In genomic region chr2:196926562-196927317, GRCh38 we compare ENCODE assay signal across 8 cellular contexts. TPM values are rescaled to one million over a fixed set of nuclear protein-coding genes. Genes with fewer than 3 reads are reported as not detected.
DNase-seq lines count a peak whose midpoint lies in the region; ATAC-seq, FAIRE-seq and TF ChIP-seq lines count a peak whose summit lies in the region.

TSS of gene PGAP1 (minus strand) at chr2:196926707. CDS start at chr2:196926616, 91 bp downstream.

- TF ChIP-seq EP300 in HepG2 (IDR thresholded peaks at IDR 0.05; ENCODE audit: low read depth in 2 of 2, low read length in 2 of 2) (peak in 1 of 2 experiments; percentile 10; a peak in 2 of 4 replicates), HepG2 (CRISPR knock-in tag; IDR thresholded peaks at IDR 0.05; ENCODE audit: borderline replicate concordance) (no peak)

- no TSS peak for BruUV-seq in HepG2 (replicated peaks; lab: Mats Ljungman, UMichigan)

- H3K36me3 ChIP-seq in HepG2 (replicated peaks in 1 of 2; ENCODE audit: control insufficient read depth in 1 of 2, insufficient read depth in 2 of 2, low read length in 2 of 2), result no peaks in the 10 kb centered on the region

- ATAC-seq in GM19351 (IDR thresholded peaks at IDR 0.05; ENCODE audit: unreplicated experiment) (peak; percentile 86), HG03520 (IDR thresholded peaks at IDR 0.05; ENCODE audit: unreplicated experiment) (peak; percentile 84), HepG2 (peak; percentile 93)

- no peaks in the 10 kb centered on the region; a peak in 2 of 5 replicates for H3K27me3 ChIP-seq in HepG2 (ENCODE audit: control insufficient read depth in 1 of 2, insufficient read depth in 2 of 2, low read length in 2 of 2)

- peak; percentile 40 to 98 (median 89) for DNase-seq in C1 segment of cervical spinal cord (lab: John Stamatoyannopoulos, UW)
- peak; percentile 98 for DNase-seq in NCI-H526 treated with DMSO at 0.1 percent for 48 hours (lab: John Stamatoyannopoulos, UW)
- peak; percentile 75 for DNase-seq in activated CD4-positive, alpha-beta T cell treated with anti-CD3 and anti-CD28 coated beads, Interleukin-2, amount 50 U/mL, for 1 hour
- peak; percentile 90 for DNase-seq in HepG2 (ENCODE audit: low spot score)
- peak; percentile 85 for DNase-seq in stimulated activated CD4-positive, alpha-beta T cell treated with anti-CD3 and anti-CD28 coated beads, Interleukin-4, amount 100 ng/mL, for 1 hour

- no peaks in the 10 kb centered on the region for H3K9me3 ChIP-seq in HepG2 (ENCODE audit: low read length)

- H3K9me3 Mint-ChIP-seq in dendritic cell treated with granulocyte-macrophage colony-stimulating factor and Interleukin-4, amounts not matched to agents 40 ng/mL and 50 ng/mL, for 4 days, result no peaks in the 10 kb centered on the region

- peak within 1 kb of the TSS; percentile 84 for H3K27ac ChIP-seq in HepG2 (ENCODE audit: extremely low read length, insufficient read depth, low read length)

- peak; percentile 73 for FAIRE-seq in HepG2 (lab: Jason Lieb, UNC)

- peak within 1 kb of the TSS; percentile 100 for H3K4me2 ChIP-seq in HepG2 (ENCODE audit: low read depth, low read length)

- H3K4me1 Mint-ChIP-seq in dendritic cell treated with granulocyte-macrophage colony-stimulating factor and Interleukin-4, amounts not matched to agents 40 ng/mL and 50 ng/mL, for 4 days (ENCODE audit: low read depth), result peaks cover 19% of the 10 kb centered on the region

- TF ChIP-seq CTCF in HepG2 (CRISPR knock-in tag; IDR thresholded peaks at IDR 0.05), result peak; percentile 22; the same call in 1 of the 2 replicates

- H3K9ac ChIP-seq in HepG2 (ENCODE audit: insufficient read depth, low read depth, low read length), result peak within 1 kb of the TSS; percentile 87

- POLR2A ChIA-PET in HepG2 (lab: Yijun Ruan, JAX), result interaction anchor here (1.2 to 1.7 kb wide), 2 partner anchors 127 to 208 kb away, joined by 3 to 7 read pairs; partner anchors contain the start of gene GTF3C3

- peak within 1 kb of the TSS; percentile 87 for H3K27ac Mint-ChIP-seq in dendritic cell treated with granulocyte-macrophage colony-stimulating factor and Interleukin-4, amounts not matched to agents 40 ng/mL and 50 ng/mL, for 4 days

- CTCF ChIA-PET in HepG2 (lab: Yijun Ruan, JAX; ENCODE audit: low intra/inter-chr PET ratio, low total read pairs), result no interaction called here

- intact Hi-C loops in dendritic cell treated with granulocyte-macrophage colony-stimulating factor and Interleukin-4, amounts not matched to agents 40 ng/mL and 50 ng/mL, for 4 days (cut with micrococcal nuclease), result loop anchor here (5.0 kb wide), 1 partner anchor 61 kb away; no protein-coding TSS in a partner anchor
- intact Hi-C loops in HepG2 (cut with micrococcal nuclease; ENCODE audit: unreplicated experiment), result loop anchor here (1.0 to 5.0 kb wide), 4 partner anchors 74 to 289 kb away; partner anchors contain the start of genes CCDC150 and GTF3C3

- peaks cover 29% of the 10 kb centered on the region for H3K4me1 ChIP-seq in HepG2 (ENCODE audit: insufficient read depth, low read length)

- TF ChIP-seq RAD21 in HepG2 (CRISPR knock-in tag; IDR thresholded peaks at IDR 0.05), result 0 out of 2 replicates have a peak, but pooled peaks have one; percentile 9

- under 1% methylated on average over 56 of the region's 61 CpGs for WGBS in HepG2 (ENCODE audit: low lambda C conversion rate)

- peaks cover 13% of the 10 kb centered on the region for H3K27me3 Mint-ChIP-seq in dendritic cell treated with granulocyte-macrophage colony-stimulating factor and Interleukin-4, amounts not matched to agents 40 ng/mL and 50 ng/mL, for 4 days

- TF ChIP-seq POLR2A in HepG2 (IDR thresholded peaks at IDR 0.05; ENCODE audit: insufficient read depth in 1 of 2, low read depth in 2 of 2, low read length in 2 of 2), result peak; percentile 54 to 74; a peak in 3 of 4 replicates

- H2AFZ ChIP-seq in HepG2 (ENCODE audit: low read length), result peak within 1 kb of the TSS; percentile 91

- H3K79me2 ChIP-seq in HepG2 (ENCODE audit: insufficient read depth, low read length), result peaks cover 42% of the 10 kb centered on the region

- H3K36me3 Mint-ChIP-seq in dendritic cell treated with granulocyte-macrophage colony-stimulating factor and Interleukin-4, amounts not matched to agents 40 ng/mL and 50 ng/mL, for 4 days (ENCODE audit: low read depth), result peaks cover 17% of the 10 kb centered on the region

- peak within 1 kb of the TSS; percentile 98 for H3K4me3 Mint-ChIP-seq in dendritic cell treated with granulocyte-macrophage colony-stimulating factor and Interleukin-4, amounts not matched to agents 40 ng/mL and 50 ng/mL, for 4 days

- in situ Hi-C loops in HepG2 (cut with HindIII; ENCODE audit: extremely low pct_ligation_motif_present, low pct_unique_long_range_greater_than_20kb), result no loop called here

- H4K20me1 ChIP-seq in HepG2 (ENCODE audit: insufficient read depth, low read length), result no peaks in the 10 kb centered on the region

- peak within 1 kb of the TSS; percentile 96 to 100 (median 98) for H3K4me3 ChIP-seq in HepG2 (replicated peaks in 1 of 3; ENCODE audit: insufficient read depth in 1 of 3, low read depth in 2 of 3, low read length in 3 of 3)

TF ChIP-seq in HepG2, 621 proteins besides CTCF, POLR2A, EP300 and RAD21 (continues in another document):
- TF ChIP-seq ZNF691 (CRISPR knock-in tag; IDR thresholded peaks at IDR 0.05; ENCODE audit: borderline replicate concordance, low read depth) (peak; percentile 44; the same call in 1 of the 2 replicates), ZNF12 (CRISPR knock-in tag; IDR thresholded peaks at IDR 0.05) (no peak), ZBED4 (CRISPR knock-in tag; IDR thresholded peaks at IDR 0.05; ENCODE audit: borderline replicate concordance) (peak; percentile 55; the same call in 1 of the 2 replicates), NR2F6 (IDR thresholded peaks at IDR 0.05) (peak; percentile 82), NR2F6 (CRISPR knock-in tag; IDR thresholded peaks at IDR 0.05) (peak; percentile 46)

RNA-seq across cellular contexts. Expression of gene PGAP1, which starts in this region (rescaled TPM):
- 4.8 and 6.4 TPM in 2 replicates for total RNA-seq in HepG2 (2016; rRNA removed; fragmentation: Illumina TruSeq; extraction: Trizol)
- total RNA-seq in HepG2 (2016; cell fraction: cytosol; rRNA removed; fragmentation: Illumina TruSeq; extraction: Trizol; ENCODE audit: low read depth), result 31.9 and 35.2 TPM in 2 replicates
- 3.4 and 5.8 TPM in 2 replicates for total RNA-seq in HepG2 (2016; cell fraction: insoluble cytoplasmic fraction; rRNA removed; fragmentation: Illumina TruSeq; extraction: Trizol)
- total RNA-seq in HepG2 (2016; cell fraction: membrane; rRNA removed; fragmentation: Illumina TruSeq; extraction: Trizol), result 7.6 and 8.4 TPM in 2 replicates
- 20.6 and 21.4 TPM in 2 replicates for total RNA-seq in HepG2 (2016; cell fraction: nucleus; rRNA removed; fragmentation: Illumina TruSeq; extraction: Trizol)
- polyA plus RNA-seq in HepG2 (2011; rRNA removed), result 2.9 and 4.1 TPM in 2 replicates
- polyA plus RNA-seq in HepG2 (2011; cell fraction: cytosol; rRNA removed), result 1.3 and 1.8 TPM in 2 replicates
- polyA plus RNA-seq in HepG2 (2011; cell fraction: nucleus; rRNA removed), result 5.3 and 6.1 TPM in 2 replicates
- polyA plus RNA-seq in HepG2 (2012), result 3.3 and 5.7 TPM in 2 replicates
- 0.16 and 0.20 TPM in 2 replicates for polyA plus RNA-seq in HepG2 (2016; cell fraction: cytosol; fragmentation: Illumina TruSeq; extraction: Trizol; ENCODE audit: low read depth)
- polyA plus RNA-seq in HepG2 (2016; cell fraction: insoluble cytoplasmic fraction; fragmentation: Illumina TruSeq; extraction: Trizol; ENCODE audit: low read depth), result 1.8 and 2.3 TPM in 2 replicates
- polyA plus RNA-seq in HepG2 (2016; cell fraction: membrane; fragmentation: Illumina TruSeq; extraction: Trizol; ENCODE audit: low read depth), result 0.45 and 0.83 TPM in 2 replicates
- polyA plus RNA-seq in HepG2 (2016; cell fraction: nucleus; fragmentation: Illumina TruSeq; extraction: Trizol; ENCODE audit: insufficient read depth, low read depth), result 16.5 and 19.1 TPM in 2 replicates
- 2.8 and 5.0 TPM in 2 replicates for polyA minus RNA-seq in HepG2 (2011; rRNA and poly(A)+ RNA removed; ENCODE audit: low replicate concordance)
- polyA minus RNA-seq in HepG2 (2011; cell fraction: cytosol; rRNA and poly(A)+ RNA removed), result 3.9 and 4.7 TPM in 2 replicates
- polyA minus RNA-seq in HepG2 (2011; cell fraction: nucleus; rRNA and poly(A)+ RNA removed), result 36.3 and 38.1 TPM in 2 replicates

Comparison
In these comparisons a context has a peak if more than half of its experiments do, and no peak if none do; other contexts are left out.
1. Peak in every context shown above with its lines: DNase-seq, ATAC-seq, H3K4me3 ChIP-seq and H3K27ac ChIP-seq.